ENCODE assay signal across 20 cellular contexts in the genomic region with DNA sequence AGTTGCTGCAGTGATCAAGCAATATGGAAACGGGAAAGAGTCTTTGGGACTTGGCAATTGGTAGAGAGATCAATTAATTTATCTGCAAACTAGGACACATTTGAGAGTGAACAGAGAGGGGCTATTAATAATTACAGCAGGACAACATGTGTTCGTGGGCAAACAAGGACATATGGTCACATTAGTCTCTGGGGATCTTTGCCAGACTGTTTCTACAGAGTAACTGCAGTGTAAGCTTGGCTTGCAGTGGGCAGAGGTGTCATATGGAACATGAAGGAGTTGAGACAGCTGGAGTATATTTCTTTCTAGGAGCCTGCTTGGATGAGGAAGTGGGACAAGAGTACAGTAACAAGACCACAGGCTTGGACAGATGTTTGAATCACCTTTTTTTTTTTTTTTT.
DNase-seq lines count a peak whose midpoint lies in the region; ATAC-seq, FAIRE-seq and TF ChIP-seq lines count a peak whose summit lies in the region.
"Had no signal": no experiment of that assay in that cellular context is flagged by ENCODE, and none has a peak within 500 bp of the region (broad histone marks: within the 10 kb centered on the region; RNA-seq: fewer than 3 reads in every experiment).

No MANE protein-coding gene starts in this region.

- H3K27ac ChIP-seq in K562 (ENCODE audit: extremely low read depth, low read depth, low read length): no peak overlapping the region
- H3K27ac ChIP-seq in trophoblast cell (ENCODE audit: low read depth, low read length): no peak overlapping the region
- H3K27ac ChIP-seq: PC-9, SK-N-MC had no signal

- no peaks in the 10 kb centered on the region for H3K4me1 Mint-ChIP-seq in activated T-helper 17 cell treated with anti-CD3 and anti-CD28 coated beads, Interleukin-2, amount 50 U/mL, for 72 hours
- H3K4me1 Mint-ChIP-seq: CD4-positive, CD25-positive, alpha-beta regulatory T cell; IgD-negative memory B cell had no signal

- BruUV-seq in K562 (replicated peaks; lab: Mats Ljungman, UMichigan): no TSS peak

- no peak overlapping the region for H2AK5ac ChIP-seq in trophoblast cell (ENCODE audit: low read length)

- H3K4me2 ChIP-seq in K562 (ENCODE audit: insufficient read depth, low read length) (no peak overlapping the region), trophoblast cell (ENCODE audit: low read length) (no peak overlapping the region)
- H3K4me2 ChIP-seq: PC-9 had no signal

- no peaks in the 10 kb centered on the region for H3K36me3 Mint-ChIP-seq in activated T-helper 17 cell treated with anti-CD3 and anti-CD28 coated beads, Interleukin-2, amount 50 U/mL, for 72 hours (ENCODE audit: low read depth)
- H3K36me3 Mint-ChIP-seq: CD4-positive, CD25-positive, alpha-beta regulatory T cell; IgD-negative memory B cell had no signal

- H3K36me3 ChIP-seq in K562 (ENCODE audit: control insufficient read depth, insufficient read depth, low read length) (no peaks in the 10 kb centered on the region), trophoblast cell (ENCODE audit: control insufficient read depth in 1 of 2, insufficient read depth in 2 of 2, low read length in 2 of 2) (no peaks in the 10 kb centered on the region)

- H2BK12ac ChIP-seq in trophoblast cell (ENCODE audit: low read length): peak overlapping the region; percentile 50

- H3K4me3 ChIP-seq in K562 (no peak overlapping the region), trophoblast cell (ENCODE audit: low read depth, low read length) (no peak overlapping the region)
- H3K4me3 ChIP-seq: PC-9, SK-N-MC had no signal

- no peaks in the 10 kb centered on the region for H3K4me1 ChIP-seq in K562 (replicated peaks in 1 of 2; ENCODE audit: control insufficient read depth in 2 of 2, insufficient read depth in 2 of 2, low read length in 2 of 2)
- no peaks in the 10 kb centered on the region for H3K4me1 ChIP-seq in trophoblast cell (ENCODE audit: control insufficient read depth in 1 of 2, insufficient read depth in 2 of 2, low read length in 2 of 2)
- H3K4me1 ChIP-seq: Caco-2 had no signal

- TF ChIP-seq RAD21 in K562 (CRISPR knock-in tag; conservative IDR thresholded peaks at IDR 0.05 in 1 of 2, IDR thresholded peaks at IDR 0.05 in 1 of 2): no peak

- H3K9ac ChIP-seq in K562 (ENCODE audit: insufficient read depth in 1 of 2, low read depth in 2 of 2, low read length in 2 of 2) (no peak overlapping the region), trophoblast cell (ENCODE audit: low read length) (no peak overlapping the region)

- no peak overlapping the region for H4K12ac ChIP-seq in trophoblast cell (ENCODE audit: low read depth, low read length)

- no peaks in the 10 kb centered on the region for H3K9me3 ChIP-seq in K562 (replicated peaks; ENCODE audit: control insufficient read depth, insufficient read depth, low read depth, low read length)
- no peaks in the 10 kb centered on the region for H3K9me3 ChIP-seq in trophoblast cell (ENCODE audit: insufficient read depth, low read depth, low read length)
- H3K9me3 ChIP-seq: Caco-2 had no signal

- in situ Hi-C loops in K562 (cut with MboI): no loop called here

- H4K20me1 ChIP-seq in K562 (replicated peaks; ENCODE audit: control insufficient read depth, insufficient read depth, low read length): no peaks in the 10 kb centered on the region

- no peak overlapping the region for H3K4me3 Mint-ChIP-seq in activated T-helper 17 cell treated with anti-CD3 and anti-CD28 coated beads, Interleukin-2, amount 50 U/mL, for 72 hours
- H3K4me3 Mint-ChIP-seq: CD4-positive, CD25-positive, alpha-beta regulatory T cell; HFFc6; IgD-negative memory B cell had no signal

- no peak overlapping the region for H3K27ac Mint-ChIP-seq in activated T-helper 17 cell treated with anti-CD3 and anti-CD28 coated beads, Interleukin-2, amount 50 U/mL, for 72 hours
- H3K27ac Mint-ChIP-seq: CD4-positive, CD25-positive, alpha-beta regulatory T cell; HFFc6; IgD-negative memory B cell had no signal

- no peak overlapping the region for H3K4ac ChIP-seq in trophoblast cell (ENCODE audit: low read depth, low read length)

- H3K27me3 Mint-ChIP-seq in activated T-helper 17 cell treated with anti-CD3 and anti-CD28 coated beads, Interleukin-2, amount 50 U/mL, for 72 hours: peaks cover 4% of the 10 kb centered on the region
- H3K27me3 Mint-ChIP-seq: CD4-positive, CD25-positive, alpha-beta regulatory T cell had no signal

- WGBS in K562 (ENCODE audit: insufficient coverage, low coverage, missing lambda C conversion rate): 0% methylated on average over 2 of the region's 2 CpGs
- no CpG with 5 or more reads among the region's 2 CpGs for WGBS in trophoblast cell (ENCODE audit: extremely low coverage, insufficient coverage, insufficient read length)

- H2BK120ac ChIP-seq in trophoblast cell (ENCODE audit: insufficient read depth, low read length, poor library complexity): no peak overlapping the region

- H3K23ac ChIP-seq in trophoblast cell (ENCODE audit: low read length): no peak overlapping the region

- no peak for TF ChIP-seq POLR2A in K562 (conservative IDR thresholded peaks at IDR 0.05)

- H3K79me2 ChIP-seq in K562 (ENCODE audit: control insufficient read depth, insufficient read depth, low read length) (no peaks in the 10 kb centered on the region), trophoblast cell (ENCODE audit: control insufficient read depth, insufficient read depth, low read length, poor library complexity) (no peaks in the 10 kb centered on the region)

- peaks cover 12% of the 10 kb centered on the region for H3K79me1 ChIP-seq in trophoblast cell (ENCODE audit: low read length)

- intact Hi-C loops in K562 (cut with micrococcal nuclease): no loop called here

- no peak overlapping the region for H4K91ac ChIP-seq in trophoblast cell (ENCODE audit: low read depth, low read length)

- peaks cover 10% of the 10 kb centered on the region in 2 experiments; a peak in 4 of 5 replicates for H3K27me3 ChIP-seq in K562 (ENCODE audit: control insufficient read depth in 2 of 2, insufficient read depth in 2 of 2, low read length in 2 of 2)
- no peaks in the 10 kb centered on the region for H3K27me3 ChIP-seq in trophoblast cell (ENCODE audit: insufficient read depth, low read length)

- peak; percentile 7 for DNase-seq in MV-4-11 (lab: John Stamatoyannopoulos, UW)
- DNase-seq in NCI-H524 treated with DMSO at 0.1 percent for 48 hours (lab: John Stamatoyannopoulos, UW): peak; percentile 83
- DNase-seq in K562 (ENCODE audit: extremely low read depth in 1 of 4, low spot score in 3 of 4): no peak
- no peak for DNase-seq in trophoblast cell
- no peak for DNase-seq in stimulated activated CD8-positive, alpha-beta memory T cell treated with anti-CD3 and anti-CD28 coated beads, Interleukin-4, amount 100 ng/mL, for 48 hours
- DNase-seq: Caco-2; CD4-positive, CD25-positive, alpha-beta regulatory T cell; HFFc6; NCI-H1436 treated with DMSO at 0.1 percent for 48 hours; NCI-H2029 treated with DMSO at 0.1 percent for 48 hours; NCI-H226; NCI-H526 treated with DMSO at 0.1 percent for 48 hours; PC-9; T-helper 1 cell had no signal

- no peak overlapping the region for H4K8ac ChIP-seq in trophoblast cell (ENCODE audit: low read depth, low read length)

- H2AFZ ChIP-seq in K562 (ENCODE audit: low read depth, low read length) (no peak overlapping the region), trophoblast cell (ENCODE audit: insufficient read depth, low read length, poor library complexity) (no peak overlapping the region)
- H2AFZ ChIP-seq: PC-9 had no signal

- H3K14ac ChIP-seq in trophoblast cell (ENCODE audit: low read length): no peak overlapping the region

- no peak for FAIRE-seq in K562 (lab: Jason Lieb, UNC)
- FAIRE-seq: H54, HTR-8/SVneo had no signal

- no peak for TF ChIP-seq EP300 in K562 (IDR thresholded peaks at IDR 0.05; ENCODE audit: low read length)

- no peak for TF ChIP-seq CTCF in K562 (IDR thresholded peaks at IDR 0.05 in 2 of 3, conservative IDR thresholded peaks at IDR 0.05 in 1 of 3; ENCODE audit: insufficient read depth in 2 of 3, low read depth in 1 of 3, low read length in 3 of 3)

- no peaks in the 10 kb centered on the region for H3K9me3 Mint-ChIP-seq in activated T-helper 17 cell treated with anti-CD3 and anti-CD28 coated beads, Interleukin-2, amount 50 U/mL, for 72 hours
- H3K9me3 Mint-ChIP-seq: HFFc6 had no signal

- no peak overlapping the region for H2BK5ac ChIP-seq in trophoblast cell (ENCODE audit: low read depth, low read length, poor library complexity)

- CTCF ChIA-PET in K562 (lab: Yijun Ruan, JAX; ENCODE audit: low intra/inter-chr PET ratio): no interaction called here

- POLR2A ChIA-PET in K562 (lab: Yijun Ruan, JAX): no interaction called here

- H3K18ac ChIP-seq in trophoblast cell (ENCODE audit: low read length): no peak overlapping the region

- ATAC-seq in K562 (no peak), HG03342 (IDR thresholded peaks at IDR 0.05; ENCODE audit: unreplicated experiment) (no peak)
- ATAC-seq in activated T-helper 17 cell treated with anti-CD3 and anti-CD28 coated beads, Interleukin-2, amount 50 U/mL, for 72 hours (replicated peaks): no peak

- H3K9me1 ChIP-seq in K562 (ENCODE audit: control insufficient read depth, insufficient read depth, low read length): no peaks in the 10 kb centered on the region

TF ChIP-seq in K562, 482 proteins besides CTCF, POLR2A, EP300 and RAD21 (continues in another document):
- no peak for TF ChIP-seq BRD4 (IDR thresholded peaks at IDR 0.05)
- TF ChIP-seq, protein P1, sequence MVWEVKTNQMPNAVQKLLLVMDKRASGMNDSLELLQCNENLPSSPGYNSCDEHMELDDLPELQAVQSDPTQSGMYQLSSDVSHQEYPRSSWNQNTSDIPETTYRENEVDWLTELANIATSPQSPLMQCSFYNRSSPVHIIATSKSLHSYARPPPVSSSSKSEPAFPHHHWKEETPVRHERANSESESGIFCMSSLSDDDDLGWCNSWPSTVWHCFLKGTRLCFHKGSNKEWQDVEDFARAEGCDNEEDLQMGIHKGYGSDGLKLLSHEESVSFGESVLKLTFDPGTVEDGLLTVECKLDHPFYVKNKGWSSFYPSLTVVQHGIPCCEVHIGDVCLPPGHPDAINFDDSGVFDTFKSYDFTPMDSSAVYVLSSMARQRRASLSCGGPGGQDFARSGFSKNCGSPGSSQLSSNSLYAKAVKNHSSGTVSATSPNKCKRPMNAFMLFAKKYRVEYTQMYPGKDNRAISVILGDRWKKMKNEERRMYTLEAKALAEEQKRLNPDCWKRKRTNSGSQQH (CRISPR knock-in tag; IDR thresholded peaks at IDR 0.05): no peak
- TF ChIP-seq POLR2B (IDR thresholded peaks at IDR 0.05; ENCODE audit: low read depth, partially characterized antibody): no peak
- TF ChIP-seq SIRT6 (IDR thresholded peaks at IDR 0.05; ENCODE audit: low read depth, low read length): no peak
- TF ChIP-seq ATF7 (IDR thresholded peaks at IDR 0.05): no peak
- TF ChIP-seq, protein P2, sequence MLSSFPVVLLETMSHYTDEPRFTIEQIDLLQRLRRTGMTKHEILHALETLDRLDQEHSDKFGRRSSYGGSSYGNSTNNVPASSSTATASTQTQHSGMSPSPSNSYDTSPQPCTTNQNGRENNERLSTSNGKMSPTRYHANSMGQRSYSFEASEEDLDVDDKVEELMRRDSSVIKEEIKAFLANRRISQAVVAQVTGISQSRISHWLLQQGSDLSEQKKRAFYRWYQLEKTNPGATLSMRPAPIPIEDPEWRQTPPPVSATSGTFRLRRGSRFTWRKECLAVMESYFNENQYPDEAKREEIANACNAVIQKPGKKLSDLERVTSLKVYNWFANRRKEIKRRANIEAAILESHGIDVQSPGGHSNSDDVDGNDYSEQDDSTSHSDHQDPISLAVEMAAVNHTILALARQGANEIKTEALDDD (IDR thresholded peaks at IDR 0.05): no peak

Comparison
In these comparisons a context has a peak if more than half of its experiments do, and no peak if none do; other contexts are left out.
1. DNase-seq: peak in MV-4-11 (single experiment) and NCI-H524 treated with DMSO at 0.1 percent for 48 hours (single experiment); none in K562 (0 of 4), trophoblast cell (0 of 2) and stimulated activated CD8-positive, alpha-beta memory T cell treated with anti-CD3 and anti-CD28 coated beads, Interleukin-4, amount 100 ng/mL, for 48 hours (single experiment).